8 cellular contexts compared by ENCODE assay signal in genomic region chr1:61301824-61302652, GRCh38.
DNase-seq lines count a peak whose midpoint lies in the region; ATAC-seq and TF ChIP-seq lines count a peak whose summit lies in the region.
"Had no signal": no experiment of that assay in that cellular context is flagged by ENCODE, and none has a peak within 500 bp of the region (broad histone marks: within the 10 kb centered on the region; RNA-seq: fewer than 3 reads in every experiment).

No MANE protein-coding gene starts in this region.

- H3K36me3 ChIP-seq in GM23338 (ENCODE audit: insufficient read depth) (no peaks in the 10 kb centered on the region), vagina (no peaks in the 10 kb centered on the region)

- peaks cover 15% of the 10 kb centered on the region for H3K9me3 Mint-ChIP-seq in GM23338
- H3K9me3 Mint-ChIP-seq in stimulated activated naive B cell treated with anti-CD40 and anti-IgM and Interleukin-4, amounts not matched to agents 10 μg/mL and 1 μg/mL and 100 μg/mL, for 72 hours, result peaks cover 0 to 7% of the 10 kb centered on the region in 2 donors

- H3K36me3 Mint-ChIP-seq in GM23338 (ENCODE audit: low read depth), result peaks cover 17% of the 10 kb centered on the region
- H3K36me3 Mint-ChIP-seq in stimulated activated naive B cell treated with anti-CD40 and anti-IgM and Interleukin-4, amounts not matched to agents 10 μg/mL and 1 μg/mL and 100 μg/mL, for 72 hours, result no peaks in the 10 kb centered on the region

- no peak overlapping the region for H3K4me3 Mint-ChIP-seq in GM23338
- no peak overlapping the region for H3K4me3 Mint-ChIP-seq in stimulated activated naive B cell treated with anti-CD40 and anti-IgM and Interleukin-4, amounts not matched to agents 10 μg/mL and 1 μg/mL and 100 μg/mL, for 72 hours

- DNase-seq in GM23338 (ENCODE audit: low spot score) (no peak), NCI-H69 (lab: John Stamatoyannopoulos, UW) (peak; percentile 5), fibroblast of villous mesenchyme (ENCODE audit: low read depth) (peak; percentile 78), vagina (ENCODE audit: extremely low spot score in 2 of 2) (no peak), DMS 273 treated with DMSO at 0.1 percent for 48 hours (lab: John Stamatoyannopoulos, UW) (no peak)
- DNase-seq in stimulated activated naive B cell treated with anti-CD40 and anti-IgM and Interleukin-4, amounts not matched to agents 10 μg/mL and 1 μg/mL and 100 μg/mL, for 72 hours, result no peak

- peak; percentile 42; the same call in 2 of the 3 replicates for ATAC-seq in GM23338
- peak; percentile 43 to 54 for ATAC-seq in stimulated activated naive B cell treated with anti-CD40 and anti-IgM and Interleukin-4, amounts not matched to agents 10 μg/mL and 1 μg/mL and 100 μg/mL, for 72 hours (replicated peaks)
- no peak for ATAC-seq in GM21529 (IDR thresholded peaks at IDR 0.05; ENCODE audit: unreplicated experiment)
- ATAC-seq: HCT116 had no signal

- H3K9me3 ChIP-seq in vagina, result no peaks in the 10 kb centered on the region

- TF ChIP-seq CTCF in GM23338 (conservative IDR thresholded peaks at IDR 0.05; ENCODE audit: low read depth in 2 of 2) (no peak), fibroblast of villous mesenchyme (IDR thresholded peaks at IDR 0.05; ENCODE audit: insufficient read depth, low read depth, low read length) (no peak), vagina (IDR thresholded peaks at IDR 0.05) (no peak)

- H3K4me1 ChIP-seq in GM23338 (ENCODE audit: insufficient read depth) (peaks cover 22% of the 10 kb centered on the region), vagina (peaks cover 27% of the 10 kb centered on the region)

- no peaks in the 10 kb centered on the region for H3K79me2 ChIP-seq in GM23338 (replicated peaks; ENCODE audit: insufficient read depth)

- peaks cover 1% of the 10 kb centered on the region for H3K27me3 Mint-ChIP-seq in GM23338 (ENCODE audit: insufficient read depth, low read depth, poor library complexity)
- peaks cover 5 to 16% of the 10 kb centered on the region in 2 donors for H3K27me3 Mint-ChIP-seq in stimulated activated naive B cell treated with anti-CD40 and anti-IgM and Interleukin-4, amounts not matched to agents 10 μg/mL and 1 μg/mL and 100 μg/mL, for 72 hours

- H4K20me1 ChIP-seq in GM23338 (replicated peaks; ENCODE audit: insufficient read depth), result no peaks in the 10 kb centered on the region

- peak overlapping the region; percentile 27 for H3K4me2 ChIP-seq in GM23338

- peaks cover 32% of the 10 kb centered on the region for H3K4me1 Mint-ChIP-seq in GM23338
- H3K4me1 Mint-ChIP-seq in stimulated activated naive B cell treated with anti-CD40 and anti-IgM and Interleukin-4, amounts not matched to agents 10 μg/mL and 1 μg/mL and 100 μg/mL, for 72 hours, result peaks cover 2 to 13% of the 10 kb centered on the region in 2 donors

- intact Hi-C loops in vagina (cut with DNase I), result no loop called here

- H3K27ac ChIP-seq in GM23338 (ENCODE audit: low read depth) (peak overlapping the region; percentile 72), vagina (no peak overlapping the region)

- no peaks in the 10 kb centered on the region for H3F3A ChIP-seq in GM23338 (replicated peaks; ENCODE audit: low read depth)

- H3K27ac Mint-ChIP-seq in GM23338, result peak overlapping the region; percentile 39
- no peak overlapping the region for H3K27ac Mint-ChIP-seq in stimulated activated naive B cell treated with anti-CD40 and anti-IgM and Interleukin-4, amounts not matched to agents 10 μg/mL and 1 μg/mL and 100 μg/mL, for 72 hours

- TF ChIP-seq POLR2A in vagina (IDR thresholded peaks at IDR 0.05), result no peak

- H3K9me2 ChIP-seq in GM23338 (ENCODE audit: insufficient read depth), result no peaks in the 10 kb centered on the region

- H3K4me3 ChIP-seq in GM23338 (no peak overlapping the region), fibroblast of villous mesenchyme (ENCODE audit: low read depth, low read length) (no peak overlapping the region), vagina (no peak overlapping the region)

- no peak overlapping the region for H2AFZ ChIP-seq in GM23338

- no peaks in the 10 kb centered on the region for H3K27me3 ChIP-seq in GM23338 (ENCODE audit: insufficient read depth)
- H3K27me3 ChIP-seq in vagina, result no peaks in the 10 kb centered on the region

TF ChIP-seq in GM23338, 12 proteins besides CTCF, POLR2A, EP300 and RAD21 (continues in another document):
- TF ChIP-seq EZH2phosphoT487 (IDR thresholded peaks at IDR 0.05; ENCODE audit: unreplicated experiment) (no peak), NANOG (IDR thresholded peaks at IDR 0.05; ENCODE audit: borderline replicate concordance) (no peak), ZNF331 (CRISPR knock-in tag; IDR thresholded peaks at IDR 0.05; ENCODE audit: low read depth) (no peak)
- TF ChIP-seq, protein P1, sequence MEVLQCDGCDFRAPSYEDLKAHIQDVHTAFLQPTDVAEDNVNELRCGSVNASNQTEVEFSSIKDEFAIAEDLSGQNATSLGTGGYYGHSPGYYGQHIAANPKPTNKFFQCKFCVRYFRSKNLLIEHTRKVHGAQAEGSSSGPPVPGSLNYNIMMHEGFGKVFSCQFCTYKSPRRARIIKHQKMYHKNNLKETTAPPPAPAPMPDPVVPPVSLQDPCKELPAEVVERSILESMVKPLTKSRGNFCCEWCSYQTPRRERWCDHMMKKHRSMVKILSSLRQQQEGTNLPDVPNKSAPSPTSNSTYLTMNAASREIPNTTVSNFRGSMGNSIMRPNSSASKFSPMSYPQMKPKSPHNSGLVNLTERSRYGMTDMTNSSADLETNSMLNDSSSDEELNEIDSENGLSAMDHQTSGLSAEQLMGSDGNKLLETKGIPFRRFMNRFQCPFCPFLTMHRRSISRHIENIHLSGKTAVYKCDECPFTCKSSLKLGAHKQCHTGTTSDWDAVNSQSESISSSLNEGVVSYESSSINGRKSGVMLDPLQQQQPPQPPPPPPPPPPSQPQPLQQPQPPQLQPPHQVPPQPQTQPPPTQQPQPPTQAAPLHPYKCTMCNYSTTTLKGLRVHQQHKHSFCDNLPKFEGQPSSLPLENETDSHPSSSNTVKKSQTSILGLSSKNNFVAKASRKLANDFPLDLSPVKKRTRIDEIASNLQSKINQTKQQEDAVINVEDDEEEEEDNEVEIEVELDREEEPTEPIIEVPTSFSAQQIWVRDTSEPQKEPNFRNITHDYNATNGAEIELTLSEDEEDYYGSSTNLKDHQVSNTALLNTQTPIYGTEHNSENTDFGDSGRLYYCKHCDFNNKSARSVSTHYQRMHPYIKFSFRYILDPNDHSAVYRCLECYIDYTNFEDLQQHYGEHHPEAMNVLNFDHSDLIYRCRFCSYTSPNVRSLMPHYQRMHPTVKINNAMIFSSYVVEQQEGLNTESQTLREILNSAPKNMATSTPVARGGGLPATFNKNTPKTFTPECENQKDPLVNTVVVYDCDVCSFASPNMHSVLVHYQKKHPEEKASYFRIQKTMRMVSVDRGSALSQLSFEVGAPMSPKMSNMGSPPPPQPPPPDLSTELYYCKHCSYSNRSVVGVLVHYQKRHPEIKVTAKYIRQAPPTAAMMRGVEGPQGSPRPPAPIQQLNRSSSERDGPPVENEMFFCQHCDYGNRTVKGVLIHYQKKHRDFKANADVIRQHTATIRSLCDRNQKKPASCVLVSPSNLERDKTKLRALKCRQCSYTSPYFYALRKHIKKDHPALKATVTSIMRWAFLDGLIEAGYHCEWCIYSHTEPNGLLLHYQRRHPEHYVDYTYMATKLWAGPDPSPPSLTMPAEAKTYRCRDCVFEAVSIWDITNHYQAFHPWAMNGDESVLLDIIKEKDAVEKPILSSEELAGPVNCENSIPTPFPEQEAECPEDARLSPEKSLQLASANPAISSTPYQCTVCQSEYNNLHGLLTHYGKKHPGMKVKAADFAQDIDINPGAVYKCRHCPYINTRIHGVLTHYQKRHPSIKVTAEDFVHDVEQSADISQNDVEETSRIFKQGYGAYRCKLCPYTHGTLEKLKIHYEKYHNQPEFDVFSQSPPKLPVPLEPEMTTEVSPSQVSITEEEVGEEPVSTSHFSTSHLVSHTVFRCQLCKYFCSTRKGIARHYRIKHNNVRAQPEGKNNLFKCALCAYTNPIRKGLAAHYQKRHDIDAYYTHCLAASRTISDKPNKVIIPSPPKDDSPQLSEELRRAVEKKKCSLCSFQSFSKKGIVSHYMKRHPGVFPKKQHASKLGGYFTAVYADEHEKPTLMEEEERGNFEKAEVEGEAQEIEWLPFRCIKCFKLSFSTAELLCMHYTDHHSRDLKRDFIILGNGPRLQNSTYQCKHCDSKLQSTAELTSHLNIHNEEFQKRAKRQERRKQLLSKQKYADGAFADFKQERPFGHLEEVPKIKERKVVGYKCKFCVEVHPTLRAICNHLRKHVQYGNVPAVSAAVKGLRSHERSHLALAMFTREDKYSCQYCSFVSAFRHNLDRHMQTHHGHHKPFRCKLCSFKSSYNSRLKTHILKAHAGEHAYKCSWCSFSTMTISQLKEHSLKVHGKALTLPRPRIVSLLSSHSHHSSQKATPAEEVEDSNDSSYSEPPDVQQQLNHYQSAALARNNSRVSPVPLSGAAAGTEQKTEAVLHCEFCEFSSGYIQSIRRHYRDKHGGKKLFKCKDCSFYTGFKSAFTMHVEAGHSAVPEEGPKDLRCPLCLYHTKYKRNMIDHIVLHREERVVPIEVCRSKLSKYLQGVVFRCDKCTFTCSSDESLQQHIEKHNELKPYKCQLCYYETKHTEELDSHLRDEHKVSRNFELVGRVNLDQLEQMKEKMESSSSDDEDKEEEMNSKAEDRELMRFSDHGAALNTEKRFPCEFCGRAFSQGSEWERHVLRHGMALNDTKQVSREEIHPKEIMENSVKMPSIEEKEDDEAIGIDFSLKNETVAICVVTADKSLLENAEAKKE (CRISPR knock-in tag; IDR thresholded peaks at IDR 0.05), result no peak

Comparison
In these comparisons a context has a peak if more than half of its experiments do, and no peak if none do; other contexts are left out.
1. DNase-seq: peak in NCI-H69 (single experiment) and fibroblast of villous mesenchyme (single experiment); none in GM23338 (single experiment), stimulated activated naive B cell treated with anti-CD40 and anti-IgM and Interleukin-4, amounts not matched to agents 10 μg/mL and 1 μg/mL and 100 μg/mL, for 72 hours (single experiment), vagina (0 of 2) and DMS 273 treated with DMSO at 0.1 percent for 48 hours (single experiment).